12 cellular contexts compared by ENCODE assay signal in the genomic region with DNA sequence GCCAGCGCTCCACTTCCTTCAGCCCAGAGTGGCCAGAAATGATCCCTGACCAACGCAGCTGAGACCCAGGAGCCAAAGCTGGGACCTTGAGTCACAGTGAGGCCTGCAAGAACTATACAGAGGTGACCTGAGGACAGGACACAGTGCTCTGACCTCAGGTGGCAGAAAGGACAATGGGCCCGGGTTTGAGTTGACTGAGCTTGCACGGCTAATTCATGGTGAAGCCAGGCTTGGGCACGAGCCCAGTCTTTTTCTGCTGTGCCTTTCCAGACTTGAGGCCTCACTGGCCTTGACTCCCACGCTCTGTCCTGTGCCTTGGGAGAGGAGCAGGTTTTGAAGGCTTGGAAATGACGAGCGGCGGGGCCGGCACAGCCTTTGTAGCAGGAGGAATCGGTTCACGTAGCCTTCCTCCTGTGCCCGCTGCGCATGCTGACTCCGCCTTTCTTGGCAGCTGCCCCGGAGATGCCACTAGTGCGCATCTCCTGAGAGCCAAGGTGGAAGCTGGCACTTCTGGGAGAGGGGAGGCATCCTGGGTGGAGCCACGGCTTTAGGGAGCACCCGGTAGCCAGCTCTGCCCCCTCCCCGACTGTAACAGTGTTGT. TPM values are rescaled to one million over a fixed set of nuclear protein-coding genes. Genes with fewer than 3 reads are reported as not detected.
A peak's percentile ranks its signal among the peaks of the same experiment; 100 is the strongest.
DNase-seq lines count a peak whose midpoint lies in the region; ATAC-seq and TF ChIP-seq lines count a peak whose summit lies in the region.
"Had no signal": no experiment of that assay in that cellular context is flagged by ENCODE, and none has a peak within 500 bp of the region (broad histone marks: within the 10 kb centered on the region; RNA-seq: fewer than 3 reads in every experiment).

No MANE protein-coding gene starts in this region.

- no peak for TF ChIP-seq POLR2A in ovary (IDR thresholded peaks at IDR 0.05)

- peak overlapping the region; percentile 72 for H3K27ac ChIP-seq in VCaP
- H3K27ac ChIP-seq in ovary = peak overlapping the region; percentile 1 to 47
- H3K27ac ChIP-seq: SJSA1 had no signal

- H3K9me3 Mint-ChIP-seq in activated naive CD4-positive, alpha-beta T cell treated with anti-CD3 and anti-CD28 coated beads for 36 hours = no peaks in the 10 kb centered on the region

- CTCF ChIA-PET in activated naive CD4-positive, alpha-beta T cell treated with anti-CD3 and anti-CD28 coated beads for 36 hours (lab: Charles Lee) = no interaction called here

- intact Hi-C loops in Right ventricle myocardium superior (cut with DNase I) (no loop called here), ovary (cut with DNase I) (no loop called here)
- intact Hi-C loops in activated naive CD4-positive, alpha-beta T cell treated with anti-CD3 and anti-CD28 coated beads for 36 hours (cut with micrococcal nuclease) = no loop called here

- no peaks in the 10 kb centered on the region for H3K27me3 Mint-ChIP-seq in activated naive CD4-positive, alpha-beta T cell treated with anti-CD3 and anti-CD28 coated beads for 36 hours (ENCODE audit: low read depth)

- H3K4me1 Mint-ChIP-seq in activated naive CD4-positive, alpha-beta T cell treated with anti-CD3 and anti-CD28 coated beads for 36 hours (ENCODE audit: low read depth) = no peaks in the 10 kb centered on the region

- H3K4me3 Mint-ChIP-seq in activated naive CD4-positive, alpha-beta T cell treated with anti-CD3 and anti-CD28 coated beads for 36 hours = no peak overlapping the region

- H3K36me3 ChIP-seq in ovary = no peaks in the 10 kb centered on the region

- peaks cover 13% of the 10 kb centered on the region for H3K4me1 ChIP-seq in ovary (ENCODE audit: insufficient read depth)
- H3K4me1 ChIP-seq: Caco-2 had no signal

- ATAC-seq in Right ventricle myocardium superior (ENCODE audit: poor library complexity) (peak; percentile 62), HG03354 (IDR thresholded peaks at IDR 0.05; ENCODE audit: poor library complexity, severe bottlenecking, unreplicated experiment) (no peak)

- H3K4me3 ChIP-seq in ovary = no peak overlapping the region
- H3K4me3 ChIP-seq: SJSA1 had no signal

- H3K9me3 ChIP-seq in ovary = no peaks in the 10 kb centered on the region
- H3K9me3 ChIP-seq: Caco-2, SJSA1 had no signal

- H3K27ac Mint-ChIP-seq in activated naive CD4-positive, alpha-beta T cell treated with anti-CD3 and anti-CD28 coated beads for 36 hours = no peak overlapping the region

- H3K36me3 Mint-ChIP-seq in activated naive CD4-positive, alpha-beta T cell treated with anti-CD3 and anti-CD28 coated beads for 36 hours (ENCODE audit: low read depth) = peaks cover 33% of the 10 kb centered on the region

- no peaks in the 10 kb centered on the region for H3K27me3 ChIP-seq in ovary
- H3K27me3 ChIP-seq: SJSA1 had no signal

- DNase-seq in GM13977 (ENCODE audit: low spot score) = peak; percentile 17
- DNase-seq in Right ventricle myocardium superior = peak; percentile 78
- peak; percentile 74 to 89 (median 85) for DNase-seq in ovary
- no peak for DNase-seq in T1000 (lab: John Stamatoyannopoulos, UW)
- DNase-seq in HPDE6-E6E7 (ENCODE audit: extremely low spot score) = no peak
- DNase-seq in activated naive CD4-positive, alpha-beta T cell treated with anti-CD3 and anti-CD28 coated beads for 36 hours = no peak
- DNase-seq: activated CD8-positive, alpha-beta memory T cell treated with anti-CD3 and anti-CD28 coated beads, Interleukin-2, amount 50 U/mL, for 48 hours; Caco-2; Kasumi-1 had no signal

- TF ChIP-seq CTCF in GM13977 (IDR thresholded peaks at IDR 0.05; ENCODE audit: extremely low read depth, insufficient read depth, missing control alignments) (no peak), VCaP (conservative IDR thresholded peaks at IDR 0.05) (no peak), ovary (IDR thresholded peaks at IDR 0.05) (no peak)

- TF ChIP-seq EP300 in ovary (IDR thresholded peaks at IDR 0.05) = no peak

- in situ Hi-C loops in GM13977 (cut with MboI; ENCODE audit: low pct_unique_long_range_greater_than_20kb, low sequenced_read_pairs, unreplicated experiment) = no loop called here

- WGBS in ovary, 3 donors = 4 to 10% (median 8%) methylated on average over 20 of the region's 20 CpGs

RNA-seq across cellular contexts. Expression of a gene that starts 34.9 kb away (rescaled TPM):
- total RNA-seq in Right ventricle myocardium superior (24.8 TPM), ovary (10 to 100 TPM; 57.1 to 86.5 (median 63.2) TPM)
- 10 to 100 TPM; 36.7 to 71.3 TPM for polyA plus RNA-seq in ovary
- 10 to 100 TPM; 43.1 to 47.1 TPM for total RNA-seq in activated naive CD4-positive, alpha-beta T cell treated with anti-CD3 and anti-CD28 coated beads for 36 hours

Comparison
In these comparisons a context has a peak if more than half of its experiments do, and no peak if none do; other contexts are left out.
1. DNase-seq: peak in GM13977 (single experiment), Right ventricle myocardium superior (single experiment) and ovary (5 of 5); none in T1000 (single experiment), HPDE6-E6E7 (single experiment) and activated naive CD4-positive, alpha-beta T cell treated with anti-CD3 and anti-CD28 coated beads for 36 hours (single experiment).